In genomic region chr19:44066305-44066704, GRCh38 we compare ENCODE assay signal across 15 cellular contexts.
"Had no signal": no experiment of that assay in that cellular context is flagged by ENCODE, and none has a peak within 500 bp of the region (broad histone marks: within the 10 kb centered on the region; RNA-seq: fewer than 3 reads in every experiment).

No MANE protein-coding gene starts in this region.

- H3K27me3 ChIP-seq: heart left ventricle, neural progenitor cell, ovary, testis, tibial nerve had no signal

- H3K27ac ChIP-seq: heart left ventricle, neural progenitor cell, ovary, skin epidermis, testis, tibial nerve had no signal

- H3K27me3 Mint-ChIP-seq: central memory CD8-positive, alpha-beta T cell had no signal

- H3K4me3 Mint-ChIP-seq: central memory CD8-positive, alpha-beta T cell; dendritic cell treated with granulocyte-macrophage colony-stimulating factor and Interleukin-4, amounts not matched to agents 40 ng/mL and 50 ng/mL, for 4 days; mesothelial cell of epicardium; natural killer cell treated with Interleukin-12 subunit alpha and Interleukin-12 subunit beta and Interleukin-15 and Interleukin-18, amount 100 ng/mL, for 72 hours; neural progenitor cell had no signal

- DNase-seq: heart left ventricle; hippocampal formation; kidney glomerular epithelial cell; nucleus accumbens; ovary; stimulated activated naive CD4-positive, alpha-beta T cell treated with Interleukin-2 at 50 U/mL for 16 hours; testis had no signal

- H3K4me2 ChIP-seq: neural progenitor cell had no signal

- H3K4me3 ChIP-seq: heart left ventricle, neural progenitor cell, ovary, skin epidermis, testis, tibial nerve had no signal

- H3K9ac ChIP-seq: neural progenitor cell had no signal

- ATAC-seq: heart left ventricle; natural killer cell treated with Interleukin-12 subunit alpha and Interleukin-12 subunit beta and Interleukin-15 and Interleukin-18, amount 100 ng/mL, for 72 hours; sciatic nerve had no signal

- H3K27ac Mint-ChIP-seq: dendritic cell treated with granulocyte-macrophage colony-stimulating factor and Interleukin-4, amounts not matched to agents 40 ng/mL and 50 ng/mL, for 4 days; mesothelial cell of epicardium; natural killer cell treated with Interleukin-12 subunit alpha and Interleukin-12 subunit beta and Interleukin-15 and Interleukin-18, amount 100 ng/mL, for 72 hours; neural progenitor cell had no signal

- H3K4me1 ChIP-seq: neural progenitor cell, testis, tibial nerve had no signal

- H3K9me3 ChIP-seq: testis had no signal
